ENCODE assay signal across 22 cellular contexts in genomic region chr10:9860045-9860444, GRCh38.
DNase-seq lines count a peak whose midpoint lies in the region; ATAC-seq, FAIRE-seq and TF ChIP-seq lines count a peak whose summit lies in the region.
"Had no signal": no experiment of that assay in that cellular context is flagged by ENCODE, and none has a peak within 500 bp of the region (broad histone marks: within the 10 kb centered on the region; RNA-seq: fewer than 3 reads in every experiment).

No MANE protein-coding gene starts in this region.

- H3K4me2 ChIP-seq in astrocyte (ENCODE audit: low read length) (no peak overlapping the region), osteoblast (ENCODE audit: insufficient read depth, low read length) (no peak overlapping the region), mesenchymal stem cell (ENCODE audit: low read length, poor library complexity, severe bottlenecking) (no peak overlapping the region)

- H3K18ac ChIP-seq in mesenchymal stem cell (ENCODE audit: low read depth in 1 of 2, low read length in 2 of 2), result no peak overlapping the region

- no peak overlapping the region for H3K23ac ChIP-seq in mesenchymal stem cell (ENCODE audit: low read length in 2 of 2)

- no peak for TF ChIP-seq POLR2A in spleen (IDR thresholded peaks at IDR 0.05)

- DNase-seq in astrocyte (ENCODE audit: low read depth) (peak; percentile 10), fibroblast of mammary gland (ENCODE audit: low read depth) (peak; percentile 30), osteoblast (ENCODE audit: insufficient read length, low spot score, missing footprints) (peak; percentile 14), NCI-H524 (lab: John Stamatoyannopoulos, UW) (no peak), spleen (no peak), mesenchymal stem cell (no peak)
- DNase-seq: ACHN; BE2C; C1 segment of cervical spinal cord; CD4-positive, CD25-positive, alpha-beta regulatory T cell; CD8-positive, alpha-beta memory T cell; COR-L47; DMS 273 treated with DMSO at 0.1 percent for 48 hours; DMS53; DND-41; EL had no signal

- H3K4me1 ChIP-seq in astrocyte (ENCODE audit: insufficient read depth, low read length) (no peaks in the 10 kb centered on the region), osteoblast (ENCODE audit: insufficient read depth, low read length) (no peaks in the 10 kb centered on the region), spleen (no peaks in the 10 kb centered on the region), mesenchymal stem cell (ENCODE audit: control insufficient read depth, insufficient read depth, low read depth, low read length) (no peaks in the 10 kb centered on the region)
- H3K4me1 ChIP-seq: BE2C, HAP-1 had no signal

- TF ChIP-seq CTCF in astrocyte (IDR thresholded peaks at IDR 0.05; ENCODE audit: insufficient read depth, low read depth, low read length) (no peak), fibroblast of mammary gland (conservative IDR thresholded peaks at IDR 0.05; ENCODE audit: control insufficient read depth, insufficient read depth, low read depth, low read length) (no peak), osteoblast (IDR thresholded peaks at IDR 0.05; ENCODE audit: extremely low read depth, low read depth, low read length) (no peak), spleen (IDR thresholded peaks at IDR 0.05 in 8 of 11, conservative IDR thresholded peaks at IDR 0.05 in 3 of 11) (no peak)

- H3K79me2 ChIP-seq in astrocyte (ENCODE audit: insufficient read depth, low read length) (no peaks in the 10 kb centered on the region), osteoblast (ENCODE audit: insufficient read depth, low read length) (no peaks in the 10 kb centered on the region)

- no peak overlapping the region for H2BK15ac ChIP-seq in mesenchymal stem cell (ENCODE audit: low read depth, poor library complexity, severe bottlenecking)

- H3K27ac Mint-ChIP-seq in astrocyte (ENCODE audit: unreplicated experiment), result no peak overlapping the region
- H3K27ac Mint-ChIP-seq: CD4-positive, CD25-positive, alpha-beta regulatory T cell; CD8-positive, alpha-beta memory T cell; IgD-negative memory B cell had no signal

- H4K20me1 ChIP-seq in astrocyte (ENCODE audit: insufficient read depth, low read length), result no peaks in the 10 kb centered on the region
- no peaks in the 10 kb centered on the region for H4K20me1 ChIP-seq in osteoblast (ENCODE audit: insufficient read depth, low read length)

- ATAC-seq in HG03280 (IDR thresholded peaks at IDR 0.05; ENCODE audit: unreplicated experiment), result no peak
- ATAC-seq: GM12878 had no signal

- H3K27me3 ChIP-seq in astrocyte (ENCODE audit: insufficient read depth, low read length) (no peaks in the 10 kb centered on the region), osteoblast (ENCODE audit: insufficient read depth, low read length) (no peaks in the 10 kb centered on the region), spleen (replicated peaks in 1 of 7) (no peaks in the 10 kb centered on the region), mesenchymal stem cell (ENCODE audit: control insufficient read depth in 1 of 2, insufficient read depth in 1 of 2, low read length in 2 of 2) (no peaks in the 10 kb centered on the region)
- H3K27me3 ChIP-seq: BE2C had no signal

- no peaks in the 10 kb centered on the region for H3K36me3 ChIP-seq in astrocyte (ENCODE audit: insufficient read depth, low read length)
- no peaks in the 10 kb centered on the region for H3K36me3 ChIP-seq in osteoblast (ENCODE audit: insufficient read depth, low read length)
- no peaks in the 10 kb centered on the region for H3K36me3 ChIP-seq in spleen
- H3K36me3 ChIP-seq in mesenchymal stem cell (ENCODE audit: control insufficient read depth in 1 of 2, insufficient read depth in 2 of 2, low read depth in 1 of 2, low read length in 2 of 2), result no peaks in the 10 kb centered on the region
- H3K36me3 ChIP-seq: BE2C, HAP-1 had no signal

- FAIRE-seq in astrocyte (lab: Jason Lieb, UNC), result no peak
- FAIRE-seq: A204.1, GM12878, HTR-8/SVneo had no signal

- H3K27me3 Mint-ChIP-seq in astrocyte (ENCODE audit: low read depth, unreplicated experiment), result no peaks in the 10 kb centered on the region
- H3K27me3 Mint-ChIP-seq: CD4-positive, CD25-positive, alpha-beta regulatory T cell; CD8-positive, alpha-beta memory T cell; IgD-negative memory B cell had no signal

- H4K91ac ChIP-seq in mesenchymal stem cell (ENCODE audit: low read length), result no peak overlapping the region

- no peaks in the 10 kb centered on the region for H3K36me3 Mint-ChIP-seq in astrocyte (ENCODE audit: low read depth, unreplicated experiment)
- H3K36me3 Mint-ChIP-seq: CD4-positive, CD25-positive, alpha-beta regulatory T cell; IgD-negative memory B cell had no signal

- H4K8ac ChIP-seq in mesenchymal stem cell (ENCODE audit: low read length), result no peak overlapping the region

- H3K9me3 ChIP-seq in astrocyte (ENCODE audit: insufficient read depth, low read depth, low read length) (no peaks in the 10 kb centered on the region), osteoblast (ENCODE audit: low read depth, low read length) (no peaks in the 10 kb centered on the region), spleen (peaks cover 0 to 14% (median 9%) of the 10 kb centered on the region in 8 donors), mesenchymal stem cell (ENCODE audit: control insufficient read depth, low read length) (peaks cover 4% of the 10 kb centered on the region)
- H3K9me3 ChIP-seq: BE2C, HAP-1 had no signal

- no peak overlapping the region for H2BK12ac ChIP-seq in mesenchymal stem cell (ENCODE audit: low read length in 2 of 2)

- H2AFZ ChIP-seq in astrocyte (ENCODE audit: low read depth, low read length), result no peak overlapping the region
- H2AFZ ChIP-seq in osteoblast (ENCODE audit: low read length), result no peak overlapping the region
- no peak overlapping the region for H2AFZ ChIP-seq in mesenchymal stem cell (ENCODE audit: low read depth, low read length)

- no peaks in the 10 kb centered on the region for H3K79me1 ChIP-seq in mesenchymal stem cell (replicated peaks; ENCODE audit: low read length, poor library complexity, severe bottlenecking)

- H2BK5ac ChIP-seq in mesenchymal stem cell (ENCODE audit: low read depth, low read length, poor library complexity, severe bottlenecking), result no peak overlapping the region

- H3K4ac ChIP-seq in mesenchymal stem cell (ENCODE audit: low read depth in 1 of 2, low read length in 2 of 2), result no peak overlapping the region

- no peak overlapping the region for H2AK5ac ChIP-seq in mesenchymal stem cell (ENCODE audit: low read length, severe bottlenecking)

- no peak overlapping the region for H3K14ac ChIP-seq in mesenchymal stem cell (ENCODE audit: low read length in 2 of 2)

- H3K4me1 Mint-ChIP-seq in astrocyte (ENCODE audit: low read depth, unreplicated experiment), result peaks cover 11% of the 10 kb centered on the region
- H3K4me1 Mint-ChIP-seq: CD4-positive, CD25-positive, alpha-beta regulatory T cell; CD8-positive, alpha-beta memory T cell had no signal

- H3K4me3 Mint-ChIP-seq in astrocyte (ENCODE audit: unreplicated experiment), result no peak overlapping the region
- H3K4me3 Mint-ChIP-seq: CD4-positive, CD25-positive, alpha-beta regulatory T cell; CD8-positive, alpha-beta memory T cell; IgD-negative memory B cell had no signal

- intact Hi-C loops in spleen (cut with DNase I; ENCODE audit: low total_unique reads), result no loop called here

- no peak overlapping the region for H3K27ac ChIP-seq in astrocyte (ENCODE audit: low read depth, low read length)
- H3K27ac ChIP-seq in osteoblast (ENCODE audit: low read depth, low read length), result no peak overlapping the region
- H3K27ac ChIP-seq in spleen, result no peak overlapping the region
- H3K27ac ChIP-seq in mesenchymal stem cell (ENCODE audit: low read length, poor library complexity, severe bottlenecking), result no peak overlapping the region

- H3K4me3 ChIP-seq in astrocyte (ENCODE audit: insufficient read depth, low read depth, low read length), result no peak overlapping the region
- H3K4me3 ChIP-seq in fibroblast of mammary gland (ENCODE audit: control insufficient read depth, low read depth, low read length), result no peak overlapping the region
- H3K4me3 ChIP-seq in osteoblast (ENCODE audit: insufficient read depth, low read length), result no peak overlapping the region
- no peak overlapping the region for H3K4me3 ChIP-seq in spleen
- no peak overlapping the region for H3K4me3 ChIP-seq in mesenchymal stem cell (ENCODE audit: insufficient read depth in 1 of 2, low read depth in 1 of 2, low read length in 2 of 2)
- H3K4me3 ChIP-seq: GM12878, HAP-1 had no signal

- no peak overlapping the region for H2BK120ac ChIP-seq in mesenchymal stem cell (ENCODE audit: low read depth, low read length)

- peaks cover 3% of the 10 kb centered on the region for H3K9me3 Mint-ChIP-seq in astrocyte (ENCODE audit: unreplicated experiment)

- H3K9ac ChIP-seq in astrocyte (ENCODE audit: low read length) (no peak overlapping the region), mesenchymal stem cell (ENCODE audit: low read length) (no peak overlapping the region)

Comparison
In these comparisons a context has a peak if more than half of its experiments do, and no peak if none do; other contexts are left out.
1. DNase-seq: peak in astrocyte (single experiment), fibroblast of mammary gland (single experiment) and osteoblast (single experiment); none in NCI-H524 (0 of 2), spleen (single experiment) and mesenchymal stem cell (single experiment).